Comparison of ENCODE assay signal across 10 cellular contexts in genomic region chr22:29481265-29482000, GRCh38. TPM values are rescaled to one million over a fixed set of nuclear protein-coding genes. Genes with fewer than 3 reads are reported as not detected.
DNase-seq lines count a peak whose midpoint lies in the region; ATAC-seq and TF ChIP-seq lines count a peak whose summit lies in the region.
"Had no signal": no experiment of that assay in that cellular context is flagged by ENCODE, and none has a peak within 500 bp of the region (broad histone marks: within the 10 kb centered on the region; RNA-seq: fewer than 3 reads in every experiment).

No MANE protein-coding gene starts in this region.

- H3K36me3 Mint-ChIP-seq in CD4-positive, alpha-beta T cell (ENCODE audit: low read depth) = no peaks in the 10 kb centered on the region
- H3K36me3 Mint-ChIP-seq in IgD-negative memory B cell = no peaks in the 10 kb centered on the region
- peaks cover 8% of the 10 kb centered on the region for H3K36me3 Mint-ChIP-seq in nephron progenitor cell (ENCODE audit: low read depth)

- H3K4me3 ChIP-seq in dorsolateral prefrontal cortex = peak overlapping the region in 58 of 59 donors; percentile 3 to 71 (median 58)

- POLR2A ChIA-PET in CD4-positive, alpha-beta T cell (lab: Charles Lee) = no interaction called here

- no peak for DNase-seq in CD4-positive, alpha-beta T cell
- DNase-seq in dorsolateral prefrontal cortex = no peak
- peak; percentile 57 for DNase-seq in nephron progenitor cell
- DNase-seq in NCI-H524 (lab: John Stamatoyannopoulos, UW) = no peak
- no peak for DNase-seq in NCI-H748 (lab: John Stamatoyannopoulos, UW; ENCODE audit: unreplicated experiment)
- DNase-seq in DMS153 treated with DMSO at 0.1 percent for 48 hours (lab: John Stamatoyannopoulos, UW; ENCODE audit: unreplicated experiment) = no peak
- DNase-seq in dedifferentiated amniotic fluid mesenchymal stem cell (ENCODE audit: extremely low spot score) = no peak
- DNase-seq: NCI-H1436 had no signal

- H3K4me3 Mint-ChIP-seq in CD4-positive, alpha-beta T cell = peak overlapping the region; percentile 15
- H3K4me3 Mint-ChIP-seq in IgD-negative memory B cell (peak overlapping the region; percentile 52 to 87 (median 71)), nephron progenitor cell (peak overlapping the region; percentile 87)

- peaks cover 44% of the 10 kb centered on the region for H3K27me3 ChIP-seq in CD4-positive, alpha-beta T cell (ENCODE audit: control insufficient read depth, insufficient read depth, low read length)
- H3K27me3 ChIP-seq in dorsolateral prefrontal cortex = peaks cover 0 to 46% (median 23%) of the 10 kb centered on the region in 45 donors

- TF ChIP-seq CTCF in CD4-positive, alpha-beta T cell (IDR thresholded peaks at IDR 0.05) = no peak
- TF ChIP-seq CTCF in dorsolateral prefrontal cortex (IDR thresholded peaks at IDR 0.05 in 54 of 56, conservative IDR thresholded peaks at IDR 0.05 in 2 of 56; ENCODE audit: low read depth in 1 of 56, partially characterized antibody in 56 of 56) (peak in 3 of 56 donors; percentile 2 to 4 (median 3)), nephron progenitor cell (IDR thresholded peaks at IDR 0.05) (no peak)

- peaks cover 19% of the 10 kb centered on the region for H3K4me1 Mint-ChIP-seq in CD4-positive, alpha-beta T cell (ENCODE audit: low read depth)
- H3K4me1 Mint-ChIP-seq in IgD-negative memory B cell (peaks cover 14 to 24% (median 17%) of the 10 kb centered on the region in 3 donors), nephron progenitor cell (peaks cover 30% of the 10 kb centered on the region)

- no peak overlapping the region for H3K27ac ChIP-seq in CD4-positive, alpha-beta T cell (ENCODE audit: low read depth, low read length)
- peak overlapping the region in 1 of 59 donors; percentile 27 for H3K27ac ChIP-seq in dorsolateral prefrontal cortex
- H3K27ac ChIP-seq: VCaP had no signal

- H3K9me3 Mint-ChIP-seq in CD4-positive, alpha-beta T cell = no peaks in the 10 kb centered on the region
- H3K9me3 Mint-ChIP-seq in IgD-negative memory B cell (peaks cover 0 to 2% (median 0%) of the 10 kb centered on the region in 3 donors), nephron progenitor cell (peaks cover 8% of the 10 kb centered on the region)

- intact Hi-C loops in CD4-positive, alpha-beta T cell (cut with DNase I, micrococcal nuclease) = no loop called here
- intact Hi-C loops in dorsolateral prefrontal cortex (cut with DNase I) = no loop called here

- H3K27ac Mint-ChIP-seq in CD4-positive, alpha-beta T cell = no peak overlapping the region
- H3K27ac Mint-ChIP-seq in IgD-negative memory B cell (peak overlapping the region in 2 of 3 donors; percentile 85 to 88), nephron progenitor cell (no peak overlapping the region)

- H3K9me3 ChIP-seq in CD4-positive, alpha-beta T cell (ENCODE audit: control insufficient read depth, low read length) = no peaks in the 10 kb centered on the region

- CTCF ChIA-PET in CD4-positive, alpha-beta T cell (lab: Charles Lee) = no interaction called here

- peaks cover 51% of the 10 kb centered on the region for H3K27me3 Mint-ChIP-seq in CD4-positive, alpha-beta T cell
- peaks cover 38% of the 10 kb centered on the region for H3K27me3 Mint-ChIP-seq in IgD-negative memory B cell
- H3K27me3 Mint-ChIP-seq in nephron progenitor cell (ENCODE audit: low read depth, poor library complexity) = peaks cover 69% of the 10 kb centered on the region

- ATAC-seq in CD4-positive, alpha-beta T cell (ENCODE audit: poor library complexity) = no peak

RNA-seq across cellular contexts. Expression of gene NEFH, which starts 1.4 kb away (rescaled TPM):
- total RNA-seq in CD4-positive, alpha-beta T cell = under 1 TPM; 0.05 to 0.06 TPM
- 0.98 TPM for polyA plus RNA-seq in IgD-negative memory B cell
- 100 to 1,000 TPM in 54 of 120 experiments, 10 to 100 TPM in 66; 16.2 to 267 (median 91.7) TPM for total RNA-seq in dorsolateral prefrontal cortex

RNA-seq across cellular contexts. Expression of gene RFPL1, which starts 43.0 kb away (rescaled TPM):
- total RNA-seq in CD4-positive, alpha-beta T cell = not detected
- not detected for polyA plus RNA-seq in IgD-negative memory B cell
- 1 to 10 TPM in 4 of 120 experiments, under 1 TPM in 37, not detected in 79; 0.31 to 1.4 (median 0.56) TPM for total RNA-seq in dorsolateral prefrontal cortex

Comparison
In these comparisons a context has a peak if more than half of its experiments do, and no peak if none do; other contexts are left out.
1. H3K27ac Mint-ChIP-seq: peak in IgD-negative memory B cell (2 of 3); none in CD4-positive, alpha-beta T cell (single experiment) and nephron progenitor cell (single experiment).
2. H3K4me3 Mint-ChIP-seq: peak in every context shown above with its lines; median percentile 87 in nephron progenitor cell; 71 in IgD-negative memory B cell; 15 in CD4-positive, alpha-beta T cell.
3. RNA of gene NEFH, which starts 1.4 kb away (total RNA-seq): 16.2 to 267 TPM in dorsolateral prefrontal cortex; 0.05 to 0.06 TPM in CD4-positive, alpha-beta T cell; every median in the first group is over 10 times any median in the second.